In genomic region chr2:239000089-239000488, GRCh38 we compare ENCODE assay signal across 3 cellular contexts.
TF ChIP-seq lines count a peak whose summit lies in the region.

No MANE protein-coding gene starts in this region.

TF ChIP-seq in SK-N-SH, 30 proteins besides CTCF, POLR2A, EP300 and RAD21 (continued from another document):
- no peak for TF ChIP-seq SIN3A (IDR thresholded peaks at IDR 0.05; ENCODE audit: borderline replicate concordance, low read depth, low read length)
- no peak for TF ChIP-seq NRF1 (IDR thresholded peaks at IDR 0.05; ENCODE audit: low read depth, low read length)

TF ChIP-seq in SK-N-SH treated with all-trans-retinoic acid at 6 μM for 48 hours, 23 proteins besides CTCF, POLR2A, EP300 and RAD21 (continued from another document):
- TF ChIP-seq BACH2 (CRISPR knock-in tag; IDR thresholded peaks at IDR 0.05; ENCODE audit: borderline replicate concordance) (no peak), PPARA (CRISPR knock-in tag; IDR thresholded peaks at IDR 0.05; ENCODE audit: borderline replicate concordance) (no peak), RARB (CRISPR knock-in tag; IDR thresholded peaks at IDR 0.05) (no peak), POU6F1 (CRISPR knock-in tag; IDR thresholded peaks at IDR 0.05; ENCODE audit: borderline replicate concordance, low read depth) (no peak), ZNF70 (CRISPR knock-in tag; IDR thresholded peaks at IDR 0.05) (no peak), OSR1 (CRISPR knock-in tag; IDR thresholded peaks at IDR 0.05) (no peak)

TF ChIP-seq in HepG2, 621 proteins besides CTCF, POLR2A, EP300 and RAD21 (continued from another document):
- no peak for TF ChIP-seq PAXIP1 (CRISPR knock-in tag; conservative IDR thresholded peaks at IDR 0.05)
